Comparison of ENCODE assay signal across 19 cellular contexts in genomic region chr4:111031180-111031579, GRCh38.
A peak's percentile ranks its signal among the peaks of the same experiment; 100 is the strongest.
DNase-seq lines count a peak whose midpoint lies in the region; ATAC-seq and TF ChIP-seq lines count a peak whose summit lies in the region.
"Had no signal": no experiment of that assay in that cellular context is flagged by ENCODE, and none has a peak within 500 bp of the region (broad histone marks: within the 10 kb centered on the region; RNA-seq: fewer than 3 reads in every experiment).

No MANE protein-coding gene starts in this region.

- H3K27me3 ChIP-seq in breast epithelium: no peaks in the 10 kb centered on the region
- H3K27me3 ChIP-seq in smooth muscle cell (ENCODE audit: low read depth): no peaks in the 10 kb centered on the region

- ATAC-seq in HG02588 (IDR thresholded peaks at IDR 0.05; ENCODE audit: unreplicated experiment): no peak

- DNase-seq in MCF 10A (ENCODE audit: unreplicated experiment) (peak; percentile 5), breast epithelium (ENCODE audit: low spot score in 2 of 2) (no peak), RKO (ENCODE audit: low spot score) (peak; percentile 30), fibroblast of mammary gland (ENCODE audit: low read depth) (peak; percentile 30), smooth muscle cell (lab: John Stamatoyannopoulos, UW; ENCODE audit: unreplicated experiment) (no peak), NCI-H69 (lab: John Stamatoyannopoulos, UW) (no peak)
- no peak for DNase-seq in activated T-helper 2 cell treated with anti-CD3 and anti-CD28 coated beads, Interferon-gamma antibody, Interleukin-2, Interleukin-4, amounts not matched to agents 10 μg/mL and 5 μg/mL and 100 μg/mL, durations not matched to agents 14 hours and 24 hours and 36 hours (ENCODE audit: low spot score)
- DNase-seq: COR-L47, DMS153, GOT3, Karpas-422, NCI-H1105, NCI-H1694, NCI-H226, NCI-H526 treated with DMSO at 0.1 percent for 48 hours had no signal

- H3K9ac ChIP-seq in smooth muscle cell (ENCODE audit: low read depth): peak overlapping the region; percentile 75

- 24% methylated on average over 1 of the region's 1 CpG for WGBS in smooth muscle cell (ENCODE audit: low lambda C conversion rate)

- H3K9me3 Mint-ChIP-seq in MCF 10A (ENCODE audit: unreplicated experiment): no peaks in the 10 kb centered on the region
- H3K9me3 Mint-ChIP-seq in activated T-helper 2 cell treated with anti-CD3 and anti-CD28 coated beads, Interferon-gamma antibody, Interleukin-2, Interleukin-4, amounts not matched to agents 10 μg/mL and 5 μg/mL and 100 μg/mL, durations not matched to agents 14 hours and 24 hours and 36 hours: no peaks in the 10 kb centered on the region

- H3K4me3 Mint-ChIP-seq in MCF 10A (ENCODE audit: unreplicated experiment): no peak overlapping the region
- H3K4me3 Mint-ChIP-seq in activated T-helper 2 cell treated with anti-CD3 and anti-CD28 coated beads, Interferon-gamma antibody, Interleukin-2, Interleukin-4, amounts not matched to agents 10 μg/mL and 5 μg/mL and 100 μg/mL, durations not matched to agents 14 hours and 24 hours and 36 hours (ENCODE audit: low read depth): no peak overlapping the region

- H3K36me3 ChIP-seq in breast epithelium (no peaks in the 10 kb centered on the region), smooth muscle cell (ENCODE audit: low read depth) (no peaks in the 10 kb centered on the region)

- no peaks in the 10 kb centered on the region for H4K20me1 ChIP-seq in smooth muscle cell (ENCODE audit: low read depth)

- no peaks in the 10 kb centered on the region for H3K27me3 Mint-ChIP-seq in MCF 10A (ENCODE audit: insufficient read depth, unreplicated experiment)
- no peaks in the 10 kb centered on the region for H3K27me3 Mint-ChIP-seq in activated T-helper 2 cell treated with anti-CD3 and anti-CD28 coated beads, Interferon-gamma antibody, Interleukin-2, Interleukin-4, amounts not matched to agents 10 μg/mL and 5 μg/mL and 100 μg/mL, durations not matched to agents 14 hours and 24 hours and 36 hours (ENCODE audit: low read depth)

- H3K36me3 Mint-ChIP-seq in MCF 10A (ENCODE audit: insufficient read depth, unreplicated experiment): no peaks in the 10 kb centered on the region
- H3K36me3 Mint-ChIP-seq in activated T-helper 2 cell treated with anti-CD3 and anti-CD28 coated beads, Interferon-gamma antibody, Interleukin-2, Interleukin-4, amounts not matched to agents 10 μg/mL and 5 μg/mL and 100 μg/mL, durations not matched to agents 14 hours and 24 hours and 36 hours (ENCODE audit: low read depth): no peaks in the 10 kb centered on the region

- peaks cover 7% of the 10 kb centered on the region for H3K79me2 ChIP-seq in smooth muscle cell (ENCODE audit: low read depth)

- CTCF ChIA-PET in MCF 10A (lab: Yijun Ruan, JAX): no interaction called here

- intact Hi-C loops in MCF 10A (cut with micrococcal nuclease): no loop called here
- intact Hi-C loops in breast epithelium (cut with DNase I; ENCODE audit: low total_unique reads): no loop called here
- intact Hi-C loops in activated T-helper 2 cell treated with anti-CD3 and anti-CD28 coated beads, Interferon-gamma antibody, Interleukin-2, Interleukin-4, amounts not matched to agents 10 μg/mL and 5 μg/mL and 100 μg/mL, durations not matched to agents 14 hours and 24 hours and 36 hours (cut with micrococcal nuclease): no loop called here

- H3K4me1 ChIP-seq in breast epithelium: no peaks in the 10 kb centered on the region
- H3K4me1 ChIP-seq in smooth muscle cell (ENCODE audit: low read depth): peaks cover 4% of the 10 kb centered on the region

- peak overlapping the region; percentile 7 for H3K4me2 ChIP-seq in smooth muscle cell

- H3K9me3 ChIP-seq in breast epithelium: peaks cover 0 to 9% of the 10 kb centered on the region in 2 donors
- no peaks in the 10 kb centered on the region for H3K9me3 ChIP-seq in smooth muscle cell (replicated peaks; ENCODE audit: low read depth)

- H3K4me1 Mint-ChIP-seq in MCF 10A (ENCODE audit: insufficient read depth, unreplicated experiment): no peaks in the 10 kb centered on the region
- no peaks in the 10 kb centered on the region for H3K4me1 Mint-ChIP-seq in activated T-helper 2 cell treated with anti-CD3 and anti-CD28 coated beads, Interferon-gamma antibody, Interleukin-2, Interleukin-4, amounts not matched to agents 10 μg/mL and 5 μg/mL and 100 μg/mL, durations not matched to agents 14 hours and 24 hours and 36 hours (ENCODE audit: low read depth)

- H3K27ac ChIP-seq in breast epithelium (no peak overlapping the region), smooth muscle cell (ENCODE audit: low read depth) (peak overlapping the region; percentile 97)
- H3K27ac ChIP-seq: 22Rv1, C4-2B, RWPE1 had no signal

- H3K27ac Mint-ChIP-seq in MCF 10A (ENCODE audit: low read depth, unreplicated experiment): no peak overlapping the region
- no peak overlapping the region for H3K27ac Mint-ChIP-seq in activated T-helper 2 cell treated with anti-CD3 and anti-CD28 coated beads, Interferon-gamma antibody, Interleukin-2, Interleukin-4, amounts not matched to agents 10 μg/mL and 5 μg/mL and 100 μg/mL, durations not matched to agents 14 hours and 24 hours and 36 hours

- H3K4me3 ChIP-seq in breast epithelium (no peak overlapping the region), fibroblast of mammary gland (ENCODE audit: control insufficient read depth, low read depth, low read length) (no peak overlapping the region), smooth muscle cell (no peak overlapping the region)

- BruUV-seq in MCF 10A (replicated peaks; lab: Mats Ljungman, UMichigan): no TSS peak

- TF ChIP-seq CTCF in MCF 10A (IDR thresholded peaks at IDR 0.05; ENCODE audit: unreplicated experiment): no peak
- no peak for TF ChIP-seq CTCF in breast epithelium (IDR thresholded peaks at IDR 0.05)
- TF ChIP-seq CTCF in fibroblast of mammary gland (conservative IDR thresholded peaks at IDR 0.05; ENCODE audit: control insufficient read depth, insufficient read depth, low read depth, low read length): no peak
- TF ChIP-seq CTCF in smooth muscle cell (IDR thresholded peaks at IDR 0.05; ENCODE audit: borderline replicate concordance, insufficient read depth, poor library complexity, severe bottlenecking): no peak

- H3F3A ChIP-seq in smooth muscle cell (ENCODE audit: low read depth): peaks cover 48% of the 10 kb centered on the region

- POLR2A ChIA-PET in MCF 10A (lab: Yijun Ruan, JAX): no interaction called here

- TF ChIP-seq POLR2A in breast epithelium (IDR thresholded peaks at IDR 0.05): no peak

- no peak overlapping the region for H2AFZ ChIP-seq in smooth muscle cell (ENCODE audit: low read depth)

Comparison
In these comparisons a context has a peak if more than half of its experiments do, and no peak if none do; other contexts are left out.
1. DNase-seq: peak in MCF 10A (single experiment), RKO (single experiment) and fibroblast of mammary gland (single experiment); none in breast epithelium (0 of 2), smooth muscle cell (single experiment), NCI-H69 (single experiment) and activated T-helper 2 cell treated with anti-CD3 and anti-CD28 coated beads, Interferon-gamma antibody, Interleukin-2, Interleukin-4, amounts not matched to agents 10 μg/mL and 5 μg/mL and 100 μg/mL, durations not matched to agents 14 hours and 24 hours and 36 hours (single experiment).